Comparison of ENCODE assay signal across 8 cellular contexts in the genomic region with DNA sequence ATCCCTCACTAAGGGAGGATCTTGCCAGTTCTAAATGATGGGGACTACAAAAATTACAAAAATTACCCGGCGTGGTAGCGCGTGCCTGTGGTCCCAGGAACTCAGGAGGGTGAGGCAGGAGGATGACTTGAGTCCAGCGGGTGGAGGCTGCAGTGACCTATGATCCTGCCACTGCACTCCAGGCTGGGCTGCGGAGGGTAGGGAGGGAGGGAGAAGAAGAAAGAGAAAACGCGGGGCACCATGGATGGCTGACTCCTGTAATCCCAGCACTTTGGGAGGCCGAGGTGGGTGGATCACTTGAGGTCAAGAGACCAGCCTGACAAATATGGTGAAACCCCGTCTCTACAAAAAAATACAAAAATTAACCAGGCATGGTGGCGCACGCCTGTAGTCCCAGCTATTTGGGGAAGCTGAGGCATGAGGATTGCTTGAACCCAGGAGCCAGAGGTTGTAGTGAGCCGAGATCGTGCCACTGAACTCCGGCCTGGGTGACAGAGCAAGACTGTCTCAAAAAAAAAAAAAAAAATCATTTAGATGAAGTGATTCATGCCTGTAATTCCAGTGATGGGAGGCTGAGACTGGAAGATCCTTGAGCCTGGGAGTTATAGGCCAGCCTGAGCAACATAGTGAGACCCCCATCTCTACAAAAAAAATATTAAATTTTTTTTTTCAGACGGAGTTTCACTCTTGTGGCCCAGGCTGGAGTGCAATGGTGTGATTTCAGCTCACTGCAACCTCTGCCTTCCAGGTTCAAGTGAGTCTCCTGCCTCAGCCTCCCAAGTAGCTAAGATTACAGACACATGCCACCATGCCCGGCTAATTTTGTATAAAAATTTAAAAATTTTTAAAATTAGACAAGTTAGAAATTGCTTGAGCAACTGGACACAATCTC.
DNase-seq lines count a peak whose midpoint lies in the region; ATAC-seq and TF ChIP-seq lines count a peak whose summit lies in the region.
"Not testable (repeated sequence)": the region's sequence is repeated elsewhere in the genome, so short reads cannot be mapped to it uniquely, and the experiment has no call there.

No MANE protein-coding gene starts in this region.

- H3K27ac ChIP-seq in CD8-positive, alpha-beta T cell (ENCODE audit: low read depth, low read length); testis: not testable (repeated sequence)
- peak overlapping the region; percentile 98 for H3K27ac ChIP-seq in RWPE1

- H3K27me3 ChIP-seq in CD8-positive, alpha-beta T cell (ENCODE audit: insufficient read depth, low read length); testis: not testable (repeated sequence)

- POLR2A ChIA-PET in CD8-positive, alpha-beta T cell (lab: Charles Lee); activated CD8-positive, alpha-beta T cell treated with anti-CD3 and anti-CD28 coated beads, Interleukin-2, amount 10 ng/mL, durations not matched to agents 7 days and 5 days (lab: Charles Lee): not testable (repeated sequence)
- POLR2A ChIA-PET in RWPE1 (lab: Yijun Ruan, JAX; ENCODE audit: low non-redundant PET), result interaction anchor here (0.7 kb wide), 1 partner anchor 12 kb away, joined by 4 read pairs; no protein-coding TSS in a partner anchor

- not testable (repeated sequence) for H3K36me3 ChIP-seq in CD8-positive, alpha-beta T cell (ENCODE audit: insufficient read depth, low read length); testis (ENCODE audit: low read depth, missing control alignments)

- CTCF ChIA-PET in CD8-positive, alpha-beta T cell (lab: Charles Lee); RWPE1 (lab: Yijun Ruan, JAX); activated CD8-positive, alpha-beta T cell treated with anti-CD3 and anti-CD28 coated beads, Interleukin-2, amount 10 ng/mL, durations not matched to agents 7 days and 5 days (lab: Charles Lee): not testable (repeated sequence)

- peak in 2 of 7 experiments; percentile 3 to 45 for DNase-seq in CD8-positive, alpha-beta T cell
- DNase-seq in RWPE1 (ENCODE audit: low spot score), result not testable (repeated sequence)
- peak; percentile 22 for DNase-seq in activated CD8-positive, alpha-beta T cell treated with anti-CD3 and anti-CD28 coated beads, Interleukin-2, amount 10 ng/mL, durations not matched to agents 7 days and 5 days
- DNase-seq in glomerular visceral epithelial cell (ENCODE audit: extremely low spot score) (peak; percentile 67), lower leg skin (ENCODE audit: low spot score in 2 of 2) (peak; percentile 14 to 82), posterior cingulate gyrus (peak in 6 of 10 donors; percentile 1 to 79 (median 26)), testis (peak; percentile 13)

- H3K27ac Mint-ChIP-seq in CD8-positive, alpha-beta T cell, result peak overlapping the region; percentile 66
- H3K27ac Mint-ChIP-seq in activated CD8-positive, alpha-beta T cell treated with anti-CD3 and anti-CD28 coated beads, Interleukin-2, amount 10 ng/mL, durations not matched to agents 7 days and 5 days, result peak overlapping the region; percentile 51
- peak overlapping the region; percentile 77 for H3K27ac Mint-ChIP-seq in activated naive CD8-positive, alpha-beta T cell

- peak overlapping the region; percentile 92 for H3K4me3 Mint-ChIP-seq in CD8-positive, alpha-beta T cell
- peak overlapping the region; percentile 88 for H3K4me3 Mint-ChIP-seq in activated CD8-positive, alpha-beta T cell treated with anti-CD3 and anti-CD28 coated beads, Interleukin-2, amount 10 ng/mL, durations not matched to agents 7 days and 5 days
- H3K4me3 Mint-ChIP-seq in activated naive CD8-positive, alpha-beta T cell, result peak overlapping the region; percentile 30

- not testable (repeated sequence) for H3K36me3 Mint-ChIP-seq in CD8-positive, alpha-beta T cell; activated naive CD8-positive, alpha-beta T cell
- peaks cover 42% of the 10 kb centered on the region for H3K36me3 Mint-ChIP-seq in activated CD8-positive, alpha-beta T cell treated with anti-CD3 and anti-CD28 coated beads, Interleukin-2, amount 10 ng/mL, durations not matched to agents 7 days and 5 days (ENCODE audit: low read depth)

- not testable (repeated sequence) for H3K9me3 Mint-ChIP-seq in CD8-positive, alpha-beta T cell; activated CD8-positive, alpha-beta T cell treated with anti-CD3 and anti-CD28 coated beads, Interleukin-2, amount 10 ng/mL, durations not matched to agents 7 days and 5 days (ENCODE audit: insufficient read depth); activated naive CD8-positive, alpha-beta T cell (ENCODE audit: low read depth)

- peaks cover 27% of the 10 kb centered on the region for H3K4me1 ChIP-seq in CD8-positive, alpha-beta T cell (ENCODE audit: insufficient read depth, low read length)
- H3K4me1 ChIP-seq in testis, result peaks cover 21% of the 10 kb centered on the region

- not testable (repeated sequence) for TF ChIP-seq POLR2A in lower leg skin (IDR thresholded peaks at IDR 0.05); testis (IDR thresholded peaks at IDR 0.05)

- TF ChIP-seq CTCF in CD8-positive, alpha-beta T cell (IDR thresholded peaks at IDR 0.05); RWPE1 (conservative IDR thresholded peaks at IDR 0.05; ENCODE audit: low read depth); lower leg skin (IDR thresholded peaks at IDR 0.05); testis (IDR thresholded peaks at IDR 0.05): not testable (repeated sequence)

- not testable (repeated sequence) for H3K27me3 Mint-ChIP-seq in CD8-positive, alpha-beta T cell (ENCODE audit: low read depth); activated CD8-positive, alpha-beta T cell treated with anti-CD3 and anti-CD28 coated beads, Interleukin-2, amount 10 ng/mL, durations not matched to agents 7 days and 5 days (ENCODE audit: low read depth); activated naive CD8-positive, alpha-beta T cell

- not testable (repeated sequence) for H3K4me3 ChIP-seq in CD8-positive, alpha-beta T cell (ENCODE audit: low read depth, low read length); lower leg skin (ENCODE audit: low read depth, poor library complexity, severe bottlenecking); testis

- intact Hi-C loops in CD8-positive, alpha-beta T cell (cut with DNase I, micrococcal nuclease); lower leg skin (cut with DNase I; ENCODE audit: low total_unique reads); testis (cut with DNase I; ENCODE audit: low total_unique reads): not testable (repeated sequence)
- intact Hi-C loops in posterior cingulate gyrus (cut with DNase I), result loop anchor here (10.0 kb wide), 1 partner anchor 51 kb away; no protein-coding TSS in a partner anchor

- 92 to 96% methylated on average over 17 of the region's 17 CpGs for WGBS in lower leg skin, 2 donors
- WGBS in testis, 2 donors, result 91 to 94% methylated on average over 17 of the region's 17 CpGs

- H3K9me3 ChIP-seq in CD8-positive, alpha-beta T cell (ENCODE audit: low read length); testis: not testable (repeated sequence)

- H3K4me1 Mint-ChIP-seq in CD8-positive, alpha-beta T cell (ENCODE audit: low read depth), result peaks cover 33% of the 10 kb centered on the region
- H3K4me1 Mint-ChIP-seq in activated CD8-positive, alpha-beta T cell treated with anti-CD3 and anti-CD28 coated beads, Interleukin-2, amount 10 ng/mL, durations not matched to agents 7 days and 5 days (ENCODE audit: low read depth), result peaks cover 50% of the 10 kb centered on the region
- H3K4me1 Mint-ChIP-seq in activated naive CD8-positive, alpha-beta T cell (ENCODE audit: low read depth), result peaks cover 37% of the 10 kb centered on the region

- ATAC-seq in CD8-positive, alpha-beta T cell; activated CD8-positive, alpha-beta T cell treated with anti-CD3 and anti-CD28 coated beads, Interleukin-2, amount 10 ng/mL, durations not matched to agents 7 days and 5 days: not testable (repeated sequence)

Comparison
In these comparisons a context has a peak if more than half of its experiments do, and no peak if none do; other contexts are left out.
1. H3K4me3 Mint-ChIP-seq: peak in every context shown above with its lines; median percentile 92 in CD8-positive, alpha-beta T cell; 88 in activated CD8-positive, alpha-beta T cell treated with anti-CD3 and anti-CD28 coated beads, Interleukin-2, amount 10 ng/mL, durations not matched to agents 7 days and 5 days; 30 in activated naive CD8-positive, alpha-beta T cell.